ENCODE assay signal across 33 cellular contexts in the genomic region with DNA sequence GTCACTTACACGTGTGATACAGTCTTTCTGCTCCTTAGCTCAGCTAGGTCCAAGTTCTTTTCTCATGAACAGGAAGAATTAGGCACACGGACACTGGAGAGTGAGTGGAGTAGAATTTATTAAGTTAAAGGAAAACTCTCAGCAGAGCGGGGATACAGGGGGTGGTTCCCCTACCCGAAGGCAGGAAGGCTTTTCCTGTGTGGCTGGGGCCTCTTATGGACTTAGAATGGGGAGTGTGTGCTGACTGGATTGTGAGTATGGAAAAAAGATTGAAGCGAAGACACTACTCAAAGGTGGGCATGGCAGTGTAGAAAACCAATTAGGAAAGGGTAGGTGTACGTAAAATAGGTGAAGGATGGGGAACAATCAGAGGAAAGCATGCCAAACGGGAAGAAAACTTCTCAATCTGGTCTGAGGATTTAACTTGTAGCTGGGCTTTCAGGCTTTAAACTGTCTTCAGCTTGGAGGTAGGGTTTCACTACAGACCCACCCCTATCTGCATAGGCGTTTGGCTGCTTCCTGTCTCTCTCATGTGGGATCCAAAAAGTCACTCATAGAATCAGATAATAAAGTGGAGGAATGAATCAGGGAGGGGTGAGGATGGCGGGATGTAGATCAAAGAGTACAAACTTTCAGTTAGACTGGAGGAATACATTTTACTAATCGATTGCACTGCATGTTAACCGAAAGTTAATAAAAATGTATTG.
"Had no signal": no experiment of that assay in that cellular context is flagged by ENCODE, and none has a peak within 500 bp of the region (broad histone marks: within the 10 kb centered on the region; RNA-seq: fewer than 3 reads in every experiment).

No MANE protein-coding gene starts in this region.

- H3K4me1 Mint-ChIP-seq: activated CD4-positive, alpha-beta T cell treated with anti-CD3 and anti-CD28 coated beads for 36 hours; activated CD4-positive, alpha-beta T cell treated with anti-CD3 and anti-CD28 coated beads, Interleukin-2, amount 10 ng/mL, durations not matched to agents 7 days and 5 days; activated naive CD4-positive, alpha-beta T cell treated with anti-CD3 and anti-CD28 coated beads, Interleukin-2, amount 50 U/mL, for 24 hours; activated naive CD8-positive, alpha-beta T cell treated with anti-CD3 and anti-CD28 coated beads for 36 hours; activated naive CD8-positive, alpha-beta T cell treated with anti-CD3 and anti-CD28 coated beads, Interleukin-2, amount 50 U/mL, for 24 hours; activated T-helper 17 cell treated with anti-CD3 and anti-CD28 coated beads, Interleukin-2, amount 50 U/mL, for 72 hours had no signal

- H3K36me3 Mint-ChIP-seq: activated naive CD4-positive, alpha-beta T cell treated with anti-CD3 and anti-CD28 coated beads, Interleukin-2, amount 50 U/mL, for 24 hours; activated naive CD8-positive, alpha-beta T cell treated with anti-CD3 and anti-CD28 coated beads for 36 hours had no signal

- H3K9me3 ChIP-seq: adrenal gland, body of pancreas, colonic mucosa, esophagus squamous epithelium had no signal

- H3K27ac ChIP-seq: adrenal gland, body of pancreas, colonic mucosa, epithelial cell of prostate, esophagus squamous epithelium, WERI-Rb-1 had no signal

- FAIRE-seq: endometrium, endothelial cell of umbilical vein, frontal cortex had no signal

- H3K9me3 Mint-ChIP-seq: activated CD4-positive, alpha-beta memory T cell treated with anti-CD3 and anti-CD28 coated beads, Interleukin-2, amount 10 ng/mL, durations not matched to agents 7 days and 5 days; activated CD4-positive, alpha-beta T cell treated with anti-CD3 and anti-CD28 coated beads, Interleukin-2, amount 10 ng/mL, durations not matched to agents 7 days and 5 days; activated naive CD4-positive, alpha-beta T cell treated with anti-CD3 and anti-CD28 coated beads for 36 hours; activated naive CD4-positive, alpha-beta T cell treated with anti-CD3 and anti-CD28 coated beads, Interleukin-2, amount 50 U/mL, for 24 hours; activated naive CD8-positive, alpha-beta T cell treated with anti-CD3 and anti-CD28 coated beads for 36 hours; activated naive CD8-positive, alpha-beta T cell treated with anti-CD3 and anti-CD28 coated beads, Interleukin-2, amount 50 U/mL, for 24 hours; activated T-cell treated with anti-CD3 and anti-CD28 coated beads, Interleukin-2, amount 50 U/mL, for 24 hours; activated T-helper 17 cell treated with anti-CD3 and anti-CD28 coated beads, Interleukin-2, amount 50 U/mL, for 72 hours had no signal

- H3K4me1 ChIP-seq: adrenal gland, body of pancreas, colonic mucosa, esophagus squamous epithelium had no signal

- H3K27me3 ChIP-seq: adrenal gland, body of pancreas, colonic mucosa, esophagus squamous epithelium had no signal

- DNase-seq: activated CD4-positive, alpha-beta memory T cell treated with anti-CD3 and anti-CD28 coated beads, Interleukin-2, amount 10 ng/mL, durations not matched to agents 7 days and 5 days; activated CD4-positive, alpha-beta T cell treated with anti-CD3 and anti-CD28 coated beads for 36 hours; activated CD4-positive, alpha-beta T cell treated with anti-CD3 and anti-CD28 coated beads, Interleukin-2, amount 10 ng/mL, durations not matched to agents 7 days and 5 days; activated CD4-positive, alpha-beta T cell treated with anti-CD3 and anti-CD28 coated beads, Interleukin-2, amount 50 U/mL, for 4 hours; activated CD4-positive, CD25-positive, alpha-beta regulatory T cell; activated CD4-positive, CD25-positive, alpha-beta regulatory T cell treated with anti-CD3 and anti-CD28 coated beads, Interleukin-2, amount 50 U/mL, for 72 hours; activated CD8-positive, alpha-beta memory T cell treated with anti-CD3 and anti-CD28 coated beads, Interleukin-2, amount 50 U/mL, for 48 hours; activated effector memory CD4-positive, alpha-beta T cell treated with Interleukin-2 at 50 U/mL for 16 hours; activated gamma-delta T cell treated with Interleukin-2 at 50 U/mL for 16 hours; activated naive CD4-positive, alpha-beta T cell treated with anti-CD3 and anti-CD28 coated beads for 36 hours; activated naive CD8-positive, alpha-beta T cell treated with anti-CD3 and anti-CD28 coated beads for 36 hours; activated naive CD8-positive, alpha-beta T cell treated with anti-CD3 and anti-CD28 coated beads, Interleukin-2, amount 50 U/mL, for 24 hours; activated T-cell treated with anti-CD3 and anti-CD28 coated beads for 4 hours; activated T-cell treated with anti-CD3 and anti-CD28 coated beads, Interleukin-2, amount 50 U/mL, for 24 hours; activated T-cell treated with anti-CD3 and anti-CD28 coated beads, Interleukin-2, amount 50 U/mL, for 72 hours; adrenal gland; amygdala; aorta; body of pancreas; caudate nucleus; colonic mucosa; effector CD8-positive, alpha-beta T cell; esophagus squamous epithelium; head of caudate nucleus; hippocampal formation; T1000; WERI-Rb-1 had no signal

- H3K36me3 ChIP-seq: adrenal gland, colonic mucosa, esophagus squamous epithelium, WERI-Rb-1 had no signal

- H3K4me3 ChIP-seq: adrenal gland, body of pancreas, colonic mucosa, esophagus squamous epithelium had no signal

- ATAC-seq: activated CD4-positive, alpha-beta T cell treated with anti-CD3 and anti-CD28 coated beads for 36 hours; activated naive CD8-positive, alpha-beta T cell treated with anti-CD3 and anti-CD28 coated beads, Interleukin-2, amount 50 U/mL, for 24 hours; activated T-cell treated with anti-CD3 and anti-CD28 coated beads, Interleukin-2, amount 50 U/mL, for 72 hours; activated T-helper 17 cell treated with anti-CD3 and anti-CD28 coated beads, Interleukin-2, amount 50 U/mL, for 72 hours; body of pancreas had no signal

- H3K27ac Mint-ChIP-seq: activated CD4-positive, alpha-beta memory T cell treated with anti-CD3 and anti-CD28 coated beads, Interleukin-2, amount 10 ng/mL, durations not matched to agents 7 days and 5 days; activated CD4-positive, alpha-beta T cell treated with anti-CD3 and anti-CD28 coated beads for 36 hours; activated CD4-positive, alpha-beta T cell treated with anti-CD3 and anti-CD28 coated beads, Interleukin-2, amount 10 ng/mL, durations not matched to agents 7 days and 5 days; activated naive CD4-positive, alpha-beta T cell treated with anti-CD3 and anti-CD28 coated beads for 36 hours; activated naive CD4-positive, alpha-beta T cell treated with anti-CD3 and anti-CD28 coated beads, Interleukin-2, amount 50 U/mL, for 24 hours; activated naive CD8-positive, alpha-beta T cell treated with anti-CD3 and anti-CD28 coated beads for 36 hours; activated naive CD8-positive, alpha-beta T cell treated with anti-CD3 and anti-CD28 coated beads, Interleukin-2, amount 50 U/mL, for 24 hours; activated T-cell treated with anti-CD3 and anti-CD28 coated beads, Interleukin-2, amount 50 U/mL, for 24 hours; activated T-cell treated with anti-CD3 and anti-CD28 coated beads, Interleukin-2, amount 50 U/mL, for 72 hours; activated T-helper 17 cell treated with anti-CD3 and anti-CD28 coated beads, Interleukin-2, amount 50 U/mL, for 72 hours had no signal

- H3K4me3 Mint-ChIP-seq: activated CD4-positive, alpha-beta memory T cell treated with anti-CD3 and anti-CD28 coated beads, Interleukin-2, amount 10 ng/mL, durations not matched to agents 7 days and 5 days; activated CD4-positive, alpha-beta T cell treated with anti-CD3 and anti-CD28 coated beads for 36 hours; activated CD4-positive, alpha-beta T cell treated with anti-CD3 and anti-CD28 coated beads, Interleukin-2, amount 10 ng/mL, durations not matched to agents 7 days and 5 days; activated naive CD4-positive, alpha-beta T cell treated with anti-CD3 and anti-CD28 coated beads for 36 hours; activated naive CD4-positive, alpha-beta T cell treated with anti-CD3 and anti-CD28 coated beads, Interleukin-2, amount 50 U/mL, for 24 hours; activated naive CD8-positive, alpha-beta T cell treated with anti-CD3 and anti-CD28 coated beads for 36 hours; activated naive CD8-positive, alpha-beta T cell treated with anti-CD3 and anti-CD28 coated beads, Interleukin-2, amount 50 U/mL, for 24 hours; activated T-cell treated with anti-CD3 and anti-CD28 coated beads, Interleukin-2, amount 50 U/mL, for 24 hours; activated T-cell treated with anti-CD3 and anti-CD28 coated beads, Interleukin-2, amount 50 U/mL, for 72 hours; activated T-helper 17 cell treated with anti-CD3 and anti-CD28 coated beads, Interleukin-2, amount 50 U/mL, for 72 hours had no signal
